Comparison of ENCODE assay signal across 40 cellular contexts in genomic region chr6:32318501-32318900, GRCh38. TPM values are rescaled to one million over a fixed set of nuclear protein-coding genes. Genes with fewer than 3 reads are reported as not detected.
"Had no signal": no experiment of that assay in that cellular context is flagged by ENCODE, and none has a peak within 500 bp of the region (broad histone marks: within the 10 kb centered on the region; RNA-seq: fewer than 3 reads in every experiment).

No MANE protein-coding gene starts in this region.

- H3K36me3 ChIP-seq: MG63 had no signal

- H3K27me3 ChIP-seq: MG63 had no signal

- H3K9me3 ChIP-seq: MG63 had no signal

- DNase-seq: Karpas-422, Kasumi-1, MG63, MM.1S, MV-4-11, NCI-H1048, NCI-H1092, NCI-H1092 treated with DMSO at 0.1 percent for 48 hours, NCI-H1105, NCI-H1105 treated with DMSO at 0.1 percent for 48 hours, NCI-H1417, NCI-H1417 treated with DMSO at 0.1 percent for 48 hours, NCI-H1436, NCI-H1436 treated with DMSO at 0.1 percent for 48 hours, NCI-H146, NCI-H1694, NCI-H1694 treated with DMSO at 0.1 percent for 48 hours, NCI-H187, NCI-H187 treated with DMSO at 0.1 percent for 48 hours, NCI-H1930, NCI-H2029, NCI-H2029 treated with DMSO at 0.1 percent for 48 hours, NCI-H2081, NCI-H2081 treated with DMSO at 0.1 percent for 48 hours, NCI-H2107, NCI-H2171 treated with DMSO at 0.1 percent for 48 hours, NCI-H2227 treated with DMSO at 0.1 percent for 48 hours, NCI-H226, NCI-H345, NCI-H446, NCI-H446 treated with DMSO at 0.1 percent for 48 hours, NCI-H510A, NCI-H510A treated with DMSO at 0.1 percent for 48 hours, NCI-H524, NCI-H524 treated with DMSO at 0.1 percent for 48 hours, NCI-H526 had no signal

- H3K9ac ChIP-seq: KMS-11 had no signal

- H3K4me2 ChIP-seq: KMS-11 had no signal

- H3K27ac ChIP-seq: KMS-11 had no signal

- H3K4me3 ChIP-seq: MG63 had no signal

RNA-seq across cellular contexts. Expression of gene TSBP1, which starts 53.2 kb away (rescaled TPM):
- total RNA-seq: LHCN-M2, M059J, NCI-H460 had no signal
